ENCODE assay signal across 9 cellular contexts in the genomic region with DNA sequence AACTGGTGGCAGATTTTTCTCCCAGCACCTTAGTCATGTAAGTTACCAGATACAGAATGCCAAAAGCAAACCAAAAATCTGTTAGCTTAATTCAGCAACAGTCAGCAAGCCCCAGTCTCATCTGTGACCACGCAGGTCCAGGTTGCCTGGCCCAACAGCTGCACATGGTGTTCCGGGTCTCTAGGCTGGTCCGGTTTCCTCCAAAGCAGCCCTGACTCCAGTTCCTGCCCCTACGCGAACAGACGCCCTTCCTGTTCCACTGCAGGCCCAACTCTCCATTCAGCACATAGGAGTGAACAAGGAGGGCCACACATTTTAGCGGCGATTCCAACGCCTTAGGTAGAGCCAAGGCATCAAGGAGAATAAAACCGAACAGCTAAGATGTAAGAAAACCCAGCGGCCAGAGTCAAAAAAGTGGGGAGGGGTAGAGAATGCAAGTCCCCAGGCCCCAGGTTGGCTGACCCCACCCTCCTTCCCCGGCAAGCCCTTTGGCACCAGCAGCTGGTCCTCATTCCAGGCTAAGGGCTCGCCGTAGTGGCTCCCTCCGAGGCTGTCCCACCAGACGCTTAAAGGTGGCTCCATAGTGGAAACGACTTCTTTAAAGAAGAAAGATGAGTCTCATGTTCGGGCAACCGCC. TPM values are rescaled to one million over a fixed set of nuclear protein-coding genes. Genes with fewer than 3 reads are reported as not detected.
DNase-seq lines count a peak whose midpoint lies in the region; ATAC-seq and TF ChIP-seq lines count a peak whose summit lies in the region.
"Had no signal": no experiment of that assay in that cellular context is flagged by ENCODE, and none has a peak within 500 bp of the region (broad histone marks: within the 10 kb centered on the region; RNA-seq: fewer than 3 reads in every experiment).

No MANE protein-coding gene starts in this region.

- H3K4me3 ChIP-seq in AG04449 (ENCODE audit: low read depth, low read length) (peak overlapping the region; percentile 75), cardiac fibroblast (replicated peaks in 1 of 2; ENCODE audit: low read depth in 2 of 2, low read length in 2 of 2) (peak overlapping the region; percentile 78 to 82), mucosa of rectum (ENCODE audit: low read length in 2 of 2) (peak overlapping the region; percentile 76 to 77)
- peak overlapping the region; percentile 79 for H3K4me3 ChIP-seq in Jurkat, Clone E6-1 (ENCODE audit: low read length)

- H3K27ac ChIP-seq in mucosa of rectum (ENCODE audit: low read depth in 2 of 2, low read length in 2 of 2), result no peak overlapping the region

- POLR2A ChIA-PET in AG04449 (lab: Yijun Ruan, JAX), result interaction anchor here (1.4 kb wide), 1 partner anchor 8 kb away, joined by 4 read pairs; no protein-coding TSS in a partner anchor

- TF ChIP-seq CTCF in AG04449 (IDR thresholded peaks at IDR 0.05; ENCODE audit: insufficient read depth, low read length, missing control alignments) (no peak), cardiac fibroblast (IDR thresholded peaks at IDR 0.05; ENCODE audit: low read depth, low read length) (no peak)

- CTCF ChIA-PET in AG04449 (lab: Yijun Ruan, JAX), result interaction anchor here (0.8 to 2.3 kb wide), 7 partner anchors 40 to 655 kb away, joined by 3 to 7 read pairs (median 3); a partner anchor contains a TSS

- H3K9ac ChIP-seq in mucosa of rectum (ENCODE audit: low read depth in 1 of 2, low read length in 2 of 2), result peak overlapping the region in 1 of 2 donors; percentile 69

- H3K4me1 ChIP-seq in mucosa of rectum (ENCODE audit: control insufficient read depth in 2 of 2, insufficient read depth in 2 of 2, low read length in 2 of 2), result peaks cover 15 to 18% of the 10 kb centered on the region in 2 donors

- ATAC-seq in GM21529 (IDR thresholded peaks at IDR 0.05; ENCODE audit: unreplicated experiment) (no peak), GM21576 (IDR thresholded peaks at IDR 0.05; ENCODE audit: unreplicated experiment) (no peak), GM19397 (IDR thresholded peaks at IDR 0.05; ENCODE audit: unreplicated experiment) (no peak)

- H3K9me3 ChIP-seq in mucosa of rectum (ENCODE audit: control insufficient read depth in 2 of 2, low read length in 2 of 2), result no peaks in the 10 kb centered on the region

- peaks cover 0 to 2% of the 10 kb centered on the region in 2 donors for H3K36me3 ChIP-seq in mucosa of rectum (ENCODE audit: control insufficient read depth in 2 of 2, insufficient read depth in 2 of 2, low read length in 2 of 2)

- no peaks in the 10 kb centered on the region for H3K27me3 ChIP-seq in mucosa of rectum (ENCODE audit: control insufficient read depth in 2 of 2, insufficient read depth in 2 of 2, low read length in 2 of 2)

- DNase-seq in AG04449 (ENCODE audit: low read depth, low spot score), result no peak
- DNase-seq in Jurkat, Clone E6-1 (ENCODE audit: low read depth, low spot score), result no peak
- peak in 1 of 2 donors; percentile 16 for DNase-seq in cardiac fibroblast (ENCODE audit: low read depth in 2 of 2)
- no peak for DNase-seq in HK-2 (ENCODE audit: unreplicated experiment)
- DNase-seq: T1000 had no signal

RNA-seq across cellular contexts. Expression of a gene that starts 1.5 kb away (rescaled TPM):
- 234 TPM for polyA plus RNA-seq in Jurkat, Clone E6-1 (2012; ENCODE audit: insufficient read depth, insufficient read length)

RNA-seq across cellular contexts. Expression of a gene that starts 51.6 kb away (rescaled TPM):
- polyA plus RNA-seq in Jurkat, Clone E6-1 (2012; ENCODE audit: insufficient read depth, insufficient read length), result 2.7 TPM
